24 cellular contexts compared by ENCODE assay signal in the genomic region with DNA sequence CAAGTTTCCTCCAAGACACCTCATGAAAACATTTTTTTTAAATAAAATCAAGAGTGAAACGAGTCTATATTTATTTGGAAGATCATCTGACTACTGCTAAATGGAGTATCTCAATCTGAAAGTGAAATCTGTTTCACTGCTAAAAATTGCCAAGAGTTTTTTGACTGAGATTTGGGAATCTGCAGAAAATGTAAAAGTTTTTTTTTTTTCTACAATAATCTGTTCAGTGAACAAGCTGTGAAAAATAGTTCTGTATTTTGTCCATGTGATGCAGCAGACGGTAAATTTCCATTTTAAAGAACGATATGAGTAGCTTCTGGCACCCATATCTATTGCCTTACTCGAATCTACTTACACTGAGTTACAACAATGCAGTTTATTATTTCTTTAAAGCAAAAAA.
DNase-seq lines count a peak whose midpoint lies in the region; TF ChIP-seq lines count a peak whose summit lies in the region.
"Had no signal": no experiment of that assay in that cellular context is flagged by ENCODE, and none has a peak within 500 bp of the region (broad histone marks: within the 10 kb centered on the region; RNA-seq: fewer than 3 reads in every experiment).

No MANE protein-coding gene starts in this region.

- POLR2A ChIA-PET in PC-9 (lab: Charles Lee; ENCODE audit: unreplicated experiment): no interaction called here

- peak overlapping the region in 6 of 11 experiments; percentile 3 to 69 (median 17); a peak in 8 of 22 replicates for H3K4me2 ChIP-seq in BLaER1 treated with 17β-estradiol and CSF1 and Interleukin-3, amounts not matched to agents 10 nM and 100 nM
- H3K4me2 ChIP-seq in PC-9: no peak overlapping the region

- no peak overlapping the region for H3K9ac ChIP-seq in BLaER1 treated with 17β-estradiol and CSF1 and Interleukin-3, amounts not matched to agents 10 nM and 100 nM

- intact Hi-C loops in PC-9 (cut with micrococcal nuclease; ENCODE audit: unreplicated experiment): no loop called here

- no peak for TF ChIP-seq POLR2A in erythroblast (IDR thresholded peaks at IDR 0.05; ENCODE audit: low read length)

- no TSS peak for BruUV-seq in PC-9 (replicated peaks; lab: Mats Ljungman, UMichigan)

- TF ChIP-seq CTCF in PC-9 (conservative IDR thresholded peaks at IDR 0.05): no peak

- peak; percentile 53 for DNase-seq in fibroblast of peridontal ligament (ENCODE audit: extremely low read depth)
- peak; percentile 28 for DNase-seq in middle frontal gyrus (ENCODE audit: extremely low spot score, low spot score)
- DNase-seq in superior temporal gyrus (ENCODE audit: extremely low spot score): peak; percentile 70
- DNase-seq in HuH-7.5 (ENCODE audit: low spot score): no peak
- DNase-seq in PC-9: no peak
- DNase-seq in erythroblast (lab: John Stamatoyannopoulos, UW): no peak
- no peak for DNase-seq in germinal center (ENCODE audit: low spot score)
- DNase-seq: 8988T; ACHN; BE2C; C1 segment of cervical spinal cord; CD4-positive, alpha-beta memory T cell; CD4-positive, CD25-positive, alpha-beta regulatory T cell; CD8-positive, alpha-beta memory T cell; COR-L47; DMS 273 treated with DMSO at 0.1 percent for 48 hours; DMS153; DMS53; DMS79; DND-41; EL; GDM1 had no signal

- H3K9me2 ChIP-seq in PC-9 (ENCODE audit: insufficient read depth): no peaks in the 10 kb centered on the region

- H3K9me3 ChIP-seq in BLaER1 treated with 17β-estradiol and CSF1 and Interleukin-3, amounts not matched to agents 10 nM and 100 nM (replicated peaks in 1 of 11): peaks cover 0 to 16% (median 8%) of the 10 kb centered on the region in 11 experiments; a peak in 10 of 22 replicates
- no peaks in the 10 kb centered on the region for H3K9me3 ChIP-seq in PC-9 (ENCODE audit: insufficient read depth, low read depth)
- H3K9me3 ChIP-seq: BE2C had no signal

- H3K79me2 ChIP-seq in PC-9 (ENCODE audit: low read depth): no peaks in the 10 kb centered on the region

- peaks cover 0 to 88% (median 0%) of the 10 kb centered on the region in 11 experiments; a peak in 10 of 22 replicates for H3K27me3 ChIP-seq in BLaER1 treated with 17β-estradiol and CSF1 and Interleukin-3, amounts not matched to agents 10 nM and 100 nM
- H3K27me3 ChIP-seq in PC-9 (ENCODE audit: insufficient read depth, low read depth): no peaks in the 10 kb centered on the region

- H2AFZ ChIP-seq in PC-9: no peak overlapping the region

- H4K20me1 ChIP-seq in BLaER1 treated with 17β-estradiol and CSF1 and Interleukin-3, amounts not matched to agents 10 nM and 100 nM: peaks cover 0 to 15% (median 0%) of the 10 kb centered on the region in 11 experiments; a peak in 1 of 22 replicates
- no peaks in the 10 kb centered on the region for H4K20me1 ChIP-seq in PC-9 (ENCODE audit: insufficient read depth)

- H3F3A ChIP-seq in PC-9 (ENCODE audit: insufficient read depth, low read depth): no peaks in the 10 kb centered on the region

- H3K27ac ChIP-seq in BLaER1 treated with 17β-estradiol and CSF1 and Interleukin-3, amounts not matched to agents 10 nM and 100 nM: no peak overlapping the region
- H3K27ac ChIP-seq in PC-9: no peak overlapping the region

- H3K4me3 ChIP-seq in BLaER1 treated with 17β-estradiol and CSF1 and Interleukin-3, amounts not matched to agents 10 nM and 100 nM: no peak overlapping the region
- H3K4me3 ChIP-seq in PC-9: no peak overlapping the region
- H3K4me3 ChIP-seq: GM12878 had no signal

- H3K4me1 ChIP-seq in BLaER1 treated with 17β-estradiol and CSF1 and Interleukin-3, amounts not matched to agents 10 nM and 100 nM: peaks cover 24 to 55% (median 36%) of the 10 kb centered on the region in 10 experiments
- H3K4me1 ChIP-seq in PC-9 (replicated peaks; ENCODE audit: insufficient read depth): no peaks in the 10 kb centered on the region
- H3K4me1 ChIP-seq: BE2C had no signal

- CTCF ChIA-PET in PC-9 (lab: Charles Lee): no interaction called here

- no peaks in the 10 kb centered on the region for H3K36me3 ChIP-seq in BLaER1 treated with 17β-estradiol and CSF1 and Interleukin-3, amounts not matched to agents 10 nM and 100 nM
- H3K36me3 ChIP-seq in PC-9 (ENCODE audit: low read depth): no peaks in the 10 kb centered on the region
- H3K36me3 ChIP-seq: BE2C had no signal

Comparison
In these comparisons a context has a peak if more than half of its experiments do, and no peak if none do; other contexts are left out.
1. DNase-seq: peak in fibroblast of peridontal ligament (single experiment), middle frontal gyrus (single experiment) and superior temporal gyrus (single experiment); none in HuH-7.5 (single experiment), PC-9 (0 of 2), erythroblast (0 of 2) and germinal center (single experiment).